Comparison of ENCODE assay signal across 1 cellular context in genomic region chr4:111434581-111434980, GRCh38.
TF ChIP-seq lines count a peak whose summit lies in the region.

No MANE protein-coding gene starts in this region.

TF ChIP-seq in HCT116, 20 proteins besides CTCF, POLR2A, EP300 and RAD21 (continued from another document):
- TF ChIP-seq FOSL1 (IDR thresholded peaks at IDR 0.05; ENCODE audit: low read depth) (no peak), ZFX (IDR thresholded peaks at IDR 0.05) (no peak), MAX (IDR thresholded peaks at IDR 0.05) (no peak), POLR2AphosphoS5 (IDR thresholded peaks at IDR 0.05; ENCODE audit: low read depth, low read length) (no peak)
TF ChIP-seq in HCT116: peak in this region for 0.
